In genomic region chr13:32390048-32390447, GRCh38 we compare ENCODE assay signal across 15 cellular contexts. TPM values are rescaled to one million over a fixed set of nuclear protein-coding genes. Genes with fewer than 3 reads are reported as not detected.
DNase-seq lines count a peak whose midpoint lies in the region; ATAC-seq lines count a peak whose summit lies in the region.
"Had no signal": no experiment of that assay in that cellular context is flagged by ENCODE, and none has a peak within 500 bp of the region (broad histone marks: within the 10 kb centered on the region; RNA-seq: fewer than 3 reads in every experiment).

No MANE protein-coding gene starts in this region.

- H3K4me3 Mint-ChIP-seq in activated CD8-positive, alpha-beta memory T cell treated with anti-CD3 and anti-CD28 coated beads, Interleukin-2, amount 10 ng/mL, durations not matched to agents 7 days and 5 days, result no peak overlapping the region

- H3K27ac ChIP-seq in KOPT-K1 (ENCODE audit: low read depth, low read length, poor library complexity, severe bottlenecking), result peak overlapping the region; percentile 25
- H3K27ac ChIP-seq in effector memory CD4-positive, alpha-beta T cell (ENCODE audit: insufficient read depth, low read length, poor library complexity, severe bottlenecking), result no peak overlapping the region

- DNase-seq in activated CD8-positive, alpha-beta memory T cell treated with anti-CD3 and anti-CD28 coated beads, Interleukin-2, amount 10 ng/mL, durations not matched to agents 7 days and 5 days, result peak; percentile 56
- no peak for DNase-seq in activated CD8-positive, alpha-beta memory T cell treated with anti-CD3 and anti-CD28 coated beads for 24 hours
- DNase-seq in stimulated activated naive CD8-positive, alpha-beta T cell treated with anti-CD3 and anti-CD28 coated beads, Interleukin-15, Interleukin-2, amounts not matched to agents 100 U/mL and 50 U/mL, for 24 hours, result no peak
- no peak for DNase-seq in GM03348 (ENCODE audit: low spot score)
- DNase-seq in COR-L47 (lab: John Stamatoyannopoulos, UW), result no peak
- DNase-seq in effector memory CD4-positive, alpha-beta T cell, result no peak
- DNase-seq: caudate nucleus, GOT3, mesendoderm, NCI-H2171 treated with DMSO at 0.1 percent for 48 hours, nucleus accumbens, SHP77 had no signal

- no peaks in the 10 kb centered on the region for H3K27me3 Mint-ChIP-seq in activated CD8-positive, alpha-beta memory T cell treated with anti-CD3 and anti-CD28 coated beads, Interleukin-2, amount 10 ng/mL, durations not matched to agents 7 days and 5 days

- H3K9me3 ChIP-seq in KOPT-K1 (ENCODE audit: insufficient read depth, low read length, poor library complexity, severe bottlenecking), result no peaks in the 10 kb centered on the region
- H3K9me3 ChIP-seq in effector memory CD4-positive, alpha-beta T cell (ENCODE audit: control insufficient read depth, low read length), result no peaks in the 10 kb centered on the region

- no peak overlapping the region for H3K4me3 ChIP-seq in effector memory CD4-positive, alpha-beta T cell (ENCODE audit: insufficient read depth, low read depth, low read length, poor library complexity, severe bottlenecking)

- H3K27ac Mint-ChIP-seq in activated CD8-positive, alpha-beta memory T cell treated with anti-CD3 and anti-CD28 coated beads, Interleukin-2, amount 10 ng/mL, durations not matched to agents 7 days and 5 days, result peak overlapping the region; percentile 51
- H3K27ac Mint-ChIP-seq: activated naive CD4-positive, alpha-beta T cell treated with anti-CD3 and anti-CD28 coated beads, Interleukin-2, amount 50 U/mL, for 72 hours had no signal

- peak; percentile 97 for ATAC-seq in activated CD8-positive, alpha-beta memory T cell treated with anti-CD3 and anti-CD28 coated beads, Interleukin-2, amount 10 ng/mL, durations not matched to agents 7 days and 5 days
- ATAC-seq in HG02623 (IDR thresholded peaks at IDR 0.05; ENCODE audit: unreplicated experiment), result peak; percentile 67
- peak; percentile 71 for ATAC-seq in stimulated activated naive CD8-positive, alpha-beta T cell treated with anti-CD3 and anti-CD28 coated beads, Interleukin-15, Interleukin-2, amounts not matched to agents 100 U/mL and 50 U/mL, for 24 hours
- ATAC-seq: activated naive CD4-positive, alpha-beta T cell treated with anti-CD3 and anti-CD28 coated beads, Interleukin-2, amount 50 U/mL, for 72 hours had no signal

- H3K4me1 Mint-ChIP-seq in activated CD8-positive, alpha-beta memory T cell treated with anti-CD3 and anti-CD28 coated beads, Interleukin-2, amount 10 ng/mL, durations not matched to agents 7 days and 5 days, result peaks cover 33% of the 10 kb centered on the region

- CTCF ChIA-PET in activated CD8-positive, alpha-beta memory T cell treated with anti-CD3 and anti-CD28 coated beads, Interleukin-2, amount 10 ng/mL, durations not matched to agents 7 days and 5 days (lab: Charles Lee), result interaction anchor here (0.9 to 2.0 kb wide), 5 partner anchors 9 to 196 kb away, joined by 3 to 10 read pairs (median 5); partner anchors contain the start of genes BRCA2, N4BP2L1, PDS5B and ZAR1L

- no peaks in the 10 kb centered on the region for H3K27me3 ChIP-seq in effector memory CD4-positive, alpha-beta T cell (replicated peaks; ENCODE audit: control insufficient read depth, insufficient read depth, low read length, poor library complexity, severe bottlenecking)

- H3K9me3 Mint-ChIP-seq in activated CD8-positive, alpha-beta memory T cell treated with anti-CD3 and anti-CD28 coated beads, Interleukin-2, amount 10 ng/mL, durations not matched to agents 7 days and 5 days (ENCODE audit: low read depth), result no peaks in the 10 kb centered on the region
- H3K9me3 Mint-ChIP-seq: activated naive CD4-positive, alpha-beta T cell treated with anti-CD3 and anti-CD28 coated beads, Interleukin-2, amount 50 U/mL, for 72 hours had no signal

- peaks cover 30% of the 10 kb centered on the region for H3K36me3 Mint-ChIP-seq in activated CD8-positive, alpha-beta memory T cell treated with anti-CD3 and anti-CD28 coated beads, Interleukin-2, amount 10 ng/mL, durations not matched to agents 7 days and 5 days

- H3K4me1 ChIP-seq in effector memory CD4-positive, alpha-beta T cell (ENCODE audit: control insufficient read depth, insufficient read depth, low read length, poor library complexity, severe bottlenecking), result no peaks in the 10 kb centered on the region

- H3K36me3 ChIP-seq in KOPT-K1 (ENCODE audit: insufficient read depth, low read length), result peaks cover 78% of the 10 kb centered on the region
- no peaks in the 10 kb centered on the region for H3K36me3 ChIP-seq in effector memory CD4-positive, alpha-beta T cell (ENCODE audit: control insufficient read depth, insufficient read depth, low read length)

RNA-seq across cellular contexts. Expression of gene N4BP2L1, which starts 37.9 kb away (rescaled TPM):
- total RNA-seq in activated CD8-positive, alpha-beta memory T cell treated with anti-CD3 and anti-CD28 coated beads, Interleukin-2, amount 10 ng/mL, durations not matched to agents 7 days and 5 days, result 10 to 100 TPM; 24.8 to 29.7 TPM
